In the genomic region with DNA sequence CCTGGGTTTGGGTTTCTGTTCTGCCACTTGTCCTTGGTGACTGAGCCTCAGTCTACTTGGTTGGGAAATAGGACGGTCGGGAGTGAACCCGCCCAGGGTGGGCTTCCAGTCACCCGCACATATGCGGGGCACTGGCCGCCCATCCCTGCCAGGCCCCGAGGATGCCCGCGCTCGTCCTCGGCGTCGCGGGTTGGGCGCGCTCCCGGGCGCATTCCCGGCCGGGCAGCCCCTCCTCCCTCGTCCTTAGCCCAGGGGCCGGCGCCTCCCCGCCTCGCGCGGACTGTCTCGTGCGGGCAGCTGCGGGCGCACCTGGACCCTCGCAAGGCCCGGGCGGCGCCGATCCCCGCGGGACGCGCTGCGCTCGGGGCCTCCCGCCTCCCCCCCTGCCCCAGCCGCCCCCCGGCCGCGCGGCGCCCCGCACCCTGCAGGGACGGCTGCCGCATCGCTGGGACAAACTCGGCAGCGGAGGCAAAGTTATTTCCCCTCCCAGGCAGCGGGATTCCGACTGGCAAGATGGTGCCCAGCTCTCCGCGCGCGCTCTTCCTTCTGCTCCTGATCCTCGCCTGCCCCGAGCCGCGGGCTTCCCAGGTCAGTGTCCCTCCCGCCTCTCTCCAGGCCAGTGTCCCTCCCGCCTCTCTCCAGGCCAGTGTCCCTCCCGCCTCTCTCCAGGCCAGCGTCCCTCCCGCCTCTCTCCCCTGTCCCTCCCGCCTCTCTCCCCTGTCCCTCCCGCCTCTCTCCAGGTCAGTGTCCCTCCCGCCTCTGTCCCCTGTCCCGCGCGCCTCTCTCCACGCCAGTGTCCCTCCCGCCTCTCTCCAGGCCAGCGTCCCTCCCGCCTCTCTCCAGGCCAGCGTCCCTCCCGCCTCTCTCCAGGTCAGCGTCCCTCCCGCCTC, we compare ENCODE assay signal across 7 cellular contexts.
DNase-seq lines count a peak whose midpoint lies in the region; ATAC-seq lines count a peak whose summit lies in the region.

A gene with protein sequence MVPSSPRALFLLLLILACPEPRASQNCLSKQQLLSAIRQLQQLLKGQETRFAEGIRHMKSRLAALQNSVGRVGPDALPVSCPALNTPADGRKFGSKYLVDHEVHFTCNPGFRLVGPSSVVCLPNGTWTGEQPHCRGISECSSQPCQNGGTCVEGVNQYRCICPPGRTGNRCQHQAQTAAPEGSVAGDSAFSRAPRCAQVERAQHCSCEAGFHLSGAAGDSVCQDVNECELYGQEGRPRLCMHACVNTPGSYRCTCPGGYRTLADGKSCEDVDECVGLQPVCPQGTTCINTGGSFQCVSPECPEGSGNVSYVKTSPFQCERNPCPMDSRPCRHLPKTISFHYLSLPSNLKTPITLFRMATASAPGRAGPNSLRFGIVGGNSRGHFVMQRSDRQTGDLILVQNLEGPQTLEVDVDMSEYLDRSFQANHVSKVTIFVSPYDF (plus strand): TSS at position 243 of the 890 bp plus-strand sequence. CDS start 271 bp downstream, at position 514.

- peak within 1 kb of the TSS; percentile 25 for H3K4me3 ChIP-seq in GM08714 (ENCODE audit: low read length)
- peak within 1 kb of the TSS; percentile 59 to 77 for H3K4me3 ChIP-seq in duodenal mucosa (ENCODE audit: low read depth in 1 of 2, low read length in 2 of 2)
- H3K4me3 ChIP-seq in muscle layer of colon (ENCODE audit: low read depth in 1 of 2, low read length in 2 of 2): peak within 1 kb of the TSS; percentile 56 to 61

- DNase-seq in NCI-H774 (lab: John Stamatoyannopoulos, UW): peak; percentile 18
- no peak for DNase-seq in UCSD-AML1 (lab: John Stamatoyannopoulos, UW; ENCODE audit: unreplicated experiment)

- ATAC-seq in GM18867 (IDR thresholded peaks at IDR 0.05; ENCODE audit: unreplicated experiment): no peak
- no peak for ATAC-seq in GM19023 (IDR thresholded peaks at IDR 0.05; ENCODE audit: unreplicated experiment)

- peaks cover 9% of the 10 kb centered on the region in 2 donors for H3K4me1 ChIP-seq in duodenal mucosa (ENCODE audit: control insufficient read depth in 1 of 2, insufficient read depth in 2 of 2, low read length in 2 of 2)
- H3K4me1 ChIP-seq in muscle layer of colon (ENCODE audit: insufficient read depth, low read length): no peaks in the 10 kb centered on the region

- H3K27me3 ChIP-seq in duodenal mucosa (ENCODE audit: control insufficient read depth in 1 of 2, insufficient read depth in 2 of 2, low read length in 2 of 2): peaks cover 3 to 5% of the 10 kb centered on the region in 2 donors
- H3K27me3 ChIP-seq in muscle layer of colon (ENCODE audit: control insufficient read depth in 1 of 2, insufficient read depth in 2 of 2, low read length in 2 of 2): peaks cover 5 to 9% of the 10 kb centered on the region in 2 donors

- H3K9ac ChIP-seq in duodenal mucosa (ENCODE audit: low read depth in 1 of 2, low read length in 2 of 2) (peak within 1 kb of the TSS in 1 of 2 donors; percentile 1), muscle layer of colon (ENCODE audit: low read length) (no peak within 1 kb of the TSS)

- H3K36me3 ChIP-seq in duodenal mucosa (ENCODE audit: control insufficient read depth in 1 of 2, insufficient read depth in 2 of 2, low read length in 2 of 2) (no peaks in the 10 kb centered on the region), muscle layer of colon (ENCODE audit: insufficient read depth, low read length) (no peaks in the 10 kb centered on the region)

- H3K9me3 ChIP-seq in duodenal mucosa (ENCODE audit: control insufficient read depth in 1 of 2, low read length in 2 of 2): no peaks in the 10 kb centered on the region
- H3K9me3 ChIP-seq in muscle layer of colon (ENCODE audit: low read length): no peaks in the 10 kb centered on the region

- H3K27ac ChIP-seq in duodenal mucosa (ENCODE audit: low read depth, low read length): no peak within 1 kb of the TSS
- H3K27ac ChIP-seq in muscle layer of colon (ENCODE audit: low read depth, low read length): no peak within 1 kb of the TSS
